In the genomic region with DNA sequence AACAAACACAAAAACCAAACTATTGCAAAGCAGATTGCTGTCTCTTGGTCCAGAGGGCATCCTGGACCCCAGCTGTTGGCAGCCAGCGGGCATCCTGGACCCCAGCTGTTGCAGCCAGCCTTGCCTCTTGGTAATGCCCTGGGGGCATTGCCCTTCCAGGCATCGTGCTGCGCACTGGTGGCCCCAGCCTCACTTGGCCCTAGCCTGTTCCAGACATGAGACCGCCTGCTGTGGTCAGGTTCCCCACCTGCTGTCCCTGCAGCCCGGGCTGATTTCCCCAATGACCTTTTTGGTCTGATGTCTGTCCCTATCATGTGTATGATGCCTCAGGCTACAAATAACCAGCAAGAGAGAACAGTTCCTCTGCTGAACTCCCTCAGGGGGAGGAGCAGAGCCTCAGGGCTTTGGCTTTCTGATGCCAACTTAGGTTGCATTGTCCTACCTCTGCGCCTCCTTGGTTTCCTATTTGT, we compare ENCODE assay signal across 11 cellular contexts. TPM values are rescaled to one million over a fixed set of nuclear protein-coding genes. Genes with fewer than 3 reads are reported as not detected.
DNase-seq lines count a peak whose midpoint lies in the region; ATAC-seq and TF ChIP-seq lines count a peak whose summit lies in the region.
"Had no signal": no experiment of that assay in that cellular context is flagged by ENCODE, and none has a peak within 500 bp of the region (broad histone marks: within the 10 kb centered on the region; RNA-seq: fewer than 3 reads in every experiment).

No MANE protein-coding gene starts in this region.

- H3K9me3 ChIP-seq in RWPE2 (ENCODE audit: severe bottlenecking) (no peaks in the 10 kb centered on the region), right atrium auricular region (no peaks in the 10 kb centered on the region)
- H3K9me3 ChIP-seq: SJSA1 had no signal

- H3K4me3 ChIP-seq in RWPE2 (ENCODE audit: severe bottlenecking), result no peak overlapping the region
- H3K4me3 ChIP-seq in right atrium auricular region, result no peak overlapping the region
- H3K4me3 ChIP-seq: SJSA1 had no signal

- peak overlapping the region; percentile 40 for H3K4me3 Mint-ChIP-seq in stimulated activated effector memory CD8-positive, alpha-beta T cell treated with anti-CD3 and anti-CD28 coated beads, Interleukin-12 subunit alpha, Interleukin-12 subunit beta, amount 100 ng/mL, for 72 hours

- TF ChIP-seq CTCF in RWPE2 (IDR thresholded peaks at IDR 0.05; ENCODE audit: poor library complexity, severe bottlenecking) (no peak), right atrium auricular region (IDR thresholded peaks at IDR 0.05) (no peak)

- peaks cover 4% of the 10 kb centered on the region for H3K36me3 Mint-ChIP-seq in stimulated activated effector memory CD8-positive, alpha-beta T cell treated with anti-CD3 and anti-CD28 coated beads, Interleukin-12 subunit alpha, Interleukin-12 subunit beta, amount 100 ng/mL, for 72 hours

- H3K4me1 ChIP-seq in RWPE2 (ENCODE audit: insufficient read depth, poor library complexity, severe bottlenecking), result peaks cover 34% of the 10 kb centered on the region
- peaks cover 0 to 74% of the 10 kb centered on the region in 2 donors for H3K4me1 ChIP-seq in right atrium auricular region

- peak overlapping the region; percentile 91 for H3K27ac ChIP-seq in RWPE2 (ENCODE audit: poor library complexity, severe bottlenecking)
- H3K27ac ChIP-seq in right atrium auricular region, result peak overlapping the region; percentile 87 to 96
- H3K27ac ChIP-seq: SJSA1 had no signal

- H3K27ac Mint-ChIP-seq in stimulated activated effector memory CD8-positive, alpha-beta T cell treated with anti-CD3 and anti-CD28 coated beads, Interleukin-12 subunit alpha, Interleukin-12 subunit beta, amount 100 ng/mL, for 72 hours, result peak overlapping the region; percentile 81

- H3K27me3 ChIP-seq in RWPE2 (ENCODE audit: insufficient read depth, poor library complexity, severe bottlenecking) (no peaks in the 10 kb centered on the region), right atrium auricular region (no peaks in the 10 kb centered on the region)
- H3K27me3 ChIP-seq: SJSA1 had no signal

- peaks cover 10% of the 10 kb centered on the region for H3K36me3 ChIP-seq in RWPE2 (ENCODE audit: low read depth)
- H3K36me3 ChIP-seq in right atrium auricular region, result no peaks in the 10 kb centered on the region

- H3K9me3 Mint-ChIP-seq in stimulated activated effector memory CD8-positive, alpha-beta T cell treated with anti-CD3 and anti-CD28 coated beads, Interleukin-12 subunit alpha, Interleukin-12 subunit beta, amount 100 ng/mL, for 72 hours, result no peaks in the 10 kb centered on the region

- H3K4me1 Mint-ChIP-seq in stimulated activated effector memory CD8-positive, alpha-beta T cell treated with anti-CD3 and anti-CD28 coated beads, Interleukin-12 subunit alpha, Interleukin-12 subunit beta, amount 100 ng/mL, for 72 hours, result peaks cover 50% of the 10 kb centered on the region

- no peak for ATAC-seq in RWPE2 (ENCODE audit: low read depth)
- ATAC-seq in stimulated activated effector memory CD8-positive, alpha-beta T cell treated with anti-CD3 and anti-CD28 coated beads, Interleukin-12 subunit alpha, Interleukin-12 subunit beta, amount 100 ng/mL, for 72 hours, result peak; percentile 33

- peak in 2 of 3 experiments; percentile 14 to 39 for DNase-seq in NCI-H1417 (lab: John Stamatoyannopoulos, UW)
- no peak for DNase-seq in NCI-H1417 treated with DMSO at 0.1 percent for 48 hours (lab: John Stamatoyannopoulos, UW)
- no peak for DNase-seq in RWPE2 (ENCODE audit: low spot score)
- DNase-seq in right atrium auricular region (ENCODE audit: low spot score), result no peak
- no peak for DNase-seq in stimulated activated effector memory CD8-positive, alpha-beta T cell treated with anti-CD3 and anti-CD28 coated beads, Interleukin-12 subunit alpha, Interleukin-12 subunit beta, amount 100 ng/mL, for 72 hours (ENCODE audit: low spot score in 2 of 2)
- no peak for DNase-seq in SHP77 treated with DMSO at 0.1 percent for 48 hours (lab: John Stamatoyannopoulos, UW)
- DNase-seq in iPS-NIHi11 (ENCODE audit: low spot score), result no peak
- DNase-seq in NCI-H1048 (lab: John Stamatoyannopoulos, UW), result no peak
- DNase-seq: activated effector memory CD4-positive, alpha-beta T cell treated with Interleukin-2 at 50 U/mL for 16 hours; stimulated activated CD4-positive, alpha-beta T cell treated with anti-CD3 and anti-CD28 coated beads, Interleukin-4, amount 100 ng/mL, for 24 hours had no signal

RNA-seq across cellular contexts. Expression of gene MLXIP, which starts 20.8 kb away (rescaled TPM):
- 10 to 100 TPM; 14.2 to 24.1 TPM for total RNA-seq in right atrium auricular region

Comparison
In these comparisons a context has a peak if more than half of its experiments do, and no peak if none do; other contexts are left out.
1. DNase-seq: peak in NCI-H1417 (2 of 3); none in NCI-H1417 treated with DMSO at 0.1 percent for 48 hours (single experiment), RWPE2 (single experiment), right atrium auricular region (single experiment), stimulated activated effector memory CD8-positive, alpha-beta T cell treated with anti-CD3 and anti-CD28 coated beads, Interleukin-12 subunit alpha, Interleukin-12 subunit beta, amount 100 ng/mL, for 72 hours (0 of 2), SHP77 treated with DMSO at 0.1 percent for 48 hours (single experiment), iPS-NIHi11 (single experiment) and NCI-H1048 (single experiment).